ENCODE assay signal across 22 cellular contexts in genomic region chr5:55897206-55897894, GRCh38. TPM values are rescaled to one million over a fixed set of nuclear protein-coding genes. Genes with fewer than 3 reads are reported as not detected.
A peak's percentile ranks its signal among the peaks of the same experiment; 100 is the strongest.
DNase-seq lines count a peak whose midpoint lies in the region; ATAC-seq, FAIRE-seq and TF ChIP-seq lines count a peak whose summit lies in the region.
"Had no signal": no experiment of that assay in that cellular context is flagged by ENCODE, and none has a peak within 500 bp of the region (broad histone marks: within the 10 kb centered on the region; RNA-seq: fewer than 3 reads in every experiment).

No MANE protein-coding gene starts in this region.

- FAIRE-seq in GM12878 (lab: Jason Lieb, UNC): no peak

- in situ Hi-C loops in GM12878 (cut with MboI): no loop called here

- intact Hi-C loops in GM12878 (cut with micrococcal nuclease; ENCODE audit: unreplicated experiment): no loop called here

- ATAC-seq in activated naive CD8-positive, alpha-beta T cell treated with anti-CD3 and anti-CD28 coated beads, Interleukin-2, amount 10 ng/mL, durations not matched to agents 7 days and 5 days (ENCODE audit: low read depth): no peak
- peak; percentile 32 for ATAC-seq in GM12878
- no peak for ATAC-seq in GM21360 (IDR thresholded peaks at IDR 0.05; ENCODE audit: unreplicated experiment)
- no peak for ATAC-seq in GM19467 (IDR thresholded peaks at IDR 0.05; ENCODE audit: unreplicated experiment)
- ATAC-seq in HG03045 (IDR thresholded peaks at IDR 0.05; ENCODE audit: unreplicated experiment): no peak

- H3K4me1 Mint-ChIP-seq in activated naive CD8-positive, alpha-beta T cell treated with anti-CD3 and anti-CD28 coated beads, Interleukin-2, amount 10 ng/mL, durations not matched to agents 7 days and 5 days: peaks cover 13% of the 10 kb centered on the region
- H3K4me1 Mint-ChIP-seq in activated naive CD8-positive, alpha-beta T cell treated with anti-CD3 and anti-CD28 coated beads for 36 hours: peaks cover 12% of the 10 kb centered on the region
- H3K4me1 Mint-ChIP-seq in mesothelial cell of epicardium: peaks cover 12% of the 10 kb centered on the region
- H3K4me1 Mint-ChIP-seq: naive B cell had no signal

- H3K4me2 ChIP-seq in GM12878 (ENCODE audit: control insufficient read depth, insufficient read depth): peak overlapping the region; percentile 51; the same call in 1 of the 2 replicates

- POLR2A ChIA-PET in activated naive CD8-positive, alpha-beta T cell treated with anti-CD3 and anti-CD28 coated beads, Interleukin-2, amount 10 ng/mL, durations not matched to agents 7 days and 5 days (lab: Charles Lee): no interaction called here
- POLR2A ChIA-PET in GM12878 (lab: Charles Lee): no interaction called here

- peaks cover 10% of the 10 kb centered on the region for H3K4me1 ChIP-seq in GM12878 (ENCODE audit: control insufficient read depth, insufficient read depth, low read length)
- H3K4me1 ChIP-seq: adrenal gland, gastroesophageal sphincter, upper lobe of right lung had no signal

- TF ChIP-seq CTCF in GM12878 (IDR thresholded peaks at IDR 0.05 in 2 of 3, conservative IDR thresholded peaks at IDR 0.05 in 1 of 3; ENCODE audit: control insufficient read depth in 2 of 3, extremely low read depth in 1 of 3, insufficient read depth in 1 of 3, low read depth in 3 of 3, low read length in 3 of 3) (no peak), mesothelial cell of epicardium (IDR thresholded peaks at IDR 0.05; ENCODE audit: unreplicated experiment) (no peak)

- H4K20me1 ChIP-seq in GM12878 (ENCODE audit: control insufficient read depth, insufficient read depth): no peaks in the 10 kb centered on the region

- no peak for DNase-seq in activated naive CD8-positive, alpha-beta T cell treated with anti-CD3 and anti-CD28 coated beads, Interleukin-2, amount 10 ng/mL, durations not matched to agents 7 days and 5 days
- no peak for DNase-seq in activated naive CD8-positive, alpha-beta T cell treated with anti-CD3 and anti-CD28 coated beads for 36 hours
- DNase-seq in GM12878 (ENCODE audit: low read depth, low spot score): no peak
- DNase-seq in mesothelial cell of epicardium (ENCODE audit: low spot score in 2 of 2, unreplicated experiment in 2 of 2): no peak
- DNase-seq in HPDE6-E6E7 (ENCODE audit: extremely low spot score): no peak
- DNase-seq: 8988T; activated effector memory CD4-positive, alpha-beta T cell treated with Interleukin-2 at 50 U/mL for 16 hours; adrenal gland; kidney glomerular epithelial cell; naive B cell; NCI-H187 treated with DMSO at 0.1 percent for 48 hours; NCI-H748 treated with DMSO at 0.1 percent for 48 hours; upper lobe of right lung had no signal

- H3K79me2 ChIP-seq in GM12878 (ENCODE audit: control insufficient read depth, insufficient read depth, low read length): no peaks in the 10 kb centered on the region

- no peak overlapping the region for H3K27ac Mint-ChIP-seq in activated naive CD8-positive, alpha-beta T cell treated with anti-CD3 and anti-CD28 coated beads, Interleukin-2, amount 10 ng/mL, durations not matched to agents 7 days and 5 days
- no peak overlapping the region for H3K27ac Mint-ChIP-seq in activated naive CD8-positive, alpha-beta T cell treated with anti-CD3 and anti-CD28 coated beads for 36 hours
- peak overlapping the region; percentile 78 for H3K27ac Mint-ChIP-seq in mesothelial cell of epicardium
- H3K27ac Mint-ChIP-seq: naive B cell; stimulated activated naive CD8-positive, alpha-beta T cell treated with anti-CD3 and anti-CD28 coated beads, Interleukin-15, Interleukin-2, amounts not matched to agents 100 ng/mL and 50 ng/mL, for 24 hours had no signal

- 41% methylated on average over 8 of the region's 8 CpGs for WGBS in GM12878 (ENCODE audit: insufficient coverage, insufficient replicate concordance, low lambda C conversion rate, missing lambda C conversion rate)

- no TSS peak for BruUV-seq in GM12878 (replicated peaks; lab: Mats Ljungman, UMichigan)

- H3K9me3 ChIP-seq in GM12878 (replicated peaks; ENCODE audit: control insufficient read depth, insufficient read depth, low read length): no peaks in the 10 kb centered on the region; the same call in 2 of the 3 replicates
- H3K9me3 ChIP-seq: adrenal gland, gastroesophageal sphincter, upper lobe of right lung had no signal

- RAD21 ChIA-PET in GM12878 (lab: Charles Lee; ENCODE audit: unreplicated experiment): no interaction called here

- H3K27me3 Mint-ChIP-seq in activated naive CD8-positive, alpha-beta T cell treated with anti-CD3 and anti-CD28 coated beads, Interleukin-2, amount 10 ng/mL, durations not matched to agents 7 days and 5 days: peaks cover 29% of the 10 kb centered on the region
- H3K27me3 Mint-ChIP-seq in activated naive CD8-positive, alpha-beta T cell treated with anti-CD3 and anti-CD28 coated beads for 36 hours: peaks cover 19% of the 10 kb centered on the region
- H3K27me3 Mint-ChIP-seq in mesothelial cell of epicardium (ENCODE audit: low read depth): no peaks in the 10 kb centered on the region

- CTCF ChIA-PET in GM12878 (lab: Yijun Ruan, JAX): no interaction called here

- TF ChIP-seq POLR2A in GM12878 (IDR thresholded peaks at IDR 0.05; ENCODE audit: low read depth, low read length): no peak

- no peak overlapping the region for H3K9ac ChIP-seq in GM12878 (ENCODE audit: control insufficient read depth, insufficient read depth, low read length)

- H3K4me3 Mint-ChIP-seq in activated naive CD8-positive, alpha-beta T cell treated with anti-CD3 and anti-CD28 coated beads, Interleukin-2, amount 10 ng/mL, durations not matched to agents 7 days and 5 days: peak overlapping the region; percentile 2
- no peak overlapping the region for H3K4me3 Mint-ChIP-seq in activated naive CD8-positive, alpha-beta T cell treated with anti-CD3 and anti-CD28 coated beads for 36 hours
- no peak overlapping the region for H3K4me3 Mint-ChIP-seq in mesothelial cell of epicardium
- H3K4me3 Mint-ChIP-seq: stimulated activated naive CD8-positive, alpha-beta T cell treated with anti-CD3 and anti-CD28 coated beads, Interleukin-15, Interleukin-2, amounts not matched to agents 100 ng/mL and 50 ng/mL, for 24 hours had no signal

- H2AFZ ChIP-seq in GM12878 (ENCODE audit: control insufficient read depth, low read depth, low read length): no peak overlapping the region

- no peaks in the 10 kb centered on the region for H3K36me3 ChIP-seq in GM12878 (ENCODE audit: control insufficient read depth in 2 of 2, insufficient read depth in 2 of 2, low read length in 1 of 2)
- H3K36me3 ChIP-seq: adrenal gland, gastroesophageal sphincter, upper lobe of right lung had no signal

- no peaks in the 10 kb centered on the region for H3K36me3 Mint-ChIP-seq in activated naive CD8-positive, alpha-beta T cell treated with anti-CD3 and anti-CD28 coated beads, Interleukin-2, amount 10 ng/mL, durations not matched to agents 7 days and 5 days
- no peaks in the 10 kb centered on the region for H3K36me3 Mint-ChIP-seq in activated naive CD8-positive, alpha-beta T cell treated with anti-CD3 and anti-CD28 coated beads for 36 hours
- no peaks in the 10 kb centered on the region for H3K36me3 Mint-ChIP-seq in mesothelial cell of epicardium
- H3K36me3 Mint-ChIP-seq: naive B cell had no signal

- TF ChIP-seq RAD21 in GM12878 (IDR thresholded peaks at IDR 0.05; ENCODE audit: insufficient read depth, low read depth, low read length): no peak

- no peak overlapping the region for H3K27ac ChIP-seq in GM12878 (ENCODE audit: control insufficient read depth, insufficient read depth)
- H3K27ac ChIP-seq: adrenal gland, epithelial cell of prostate, gastroesophageal sphincter, upper lobe of right lung had no signal

- H3K4me3 ChIP-seq in GM12878: no peak overlapping the region
- H3K4me3 ChIP-seq: adrenal gland, gastroesophageal sphincter, upper lobe of right lung had no signal

- TF ChIP-seq EP300 in GM12878 (IDR thresholded peaks at IDR 0.05; ENCODE audit: borderline replicate concordance in 1 of 2, control insufficient read depth in 1 of 2, low read depth in 2 of 2, low read length in 2 of 2): no peak

- SMC1A ChIA-PET in GM12878 (lab: Charles Lee; ENCODE audit: uncharacterized antibody, unreplicated experiment): interaction anchor here (3.3 to 4.2 kb wide), 2 partner anchors 8 to 15 kb away, joined by 14 to 41 read pairs; no protein-coding TSS in a partner anchor

- H3K27me3 ChIP-seq in GM12878 (replicated peaks in 1 of 2; ENCODE audit: control insufficient read depth in 2 of 2, insufficient read depth in 2 of 2, low read length in 1 of 2): no peaks in the 10 kb centered on the region
- H3K27me3 ChIP-seq: adrenal gland, upper lobe of right lung had no signal

- peaks cover 1% of the 10 kb centered on the region for H3K9me3 Mint-ChIP-seq in activated naive CD8-positive, alpha-beta T cell treated with anti-CD3 and anti-CD28 coated beads, Interleukin-2, amount 10 ng/mL, durations not matched to agents 7 days and 5 days
- H3K9me3 Mint-ChIP-seq in activated naive CD8-positive, alpha-beta T cell treated with anti-CD3 and anti-CD28 coated beads for 36 hours: no peaks in the 10 kb centered on the region
- no peaks in the 10 kb centered on the region for H3K9me3 Mint-ChIP-seq in mesothelial cell of epicardium
- H3K9me3 Mint-ChIP-seq: stimulated activated naive CD8-positive, alpha-beta T cell treated with anti-CD3 and anti-CD28 coated beads, Interleukin-15, Interleukin-2, amounts not matched to agents 100 ng/mL and 50 ng/mL, for 24 hours had no signal

TF ChIP-seq in GM12878, 131 proteins besides CTCF, POLR2A, EP300 and RAD21 (continues in another document):
- no peak for TF ChIP-seq SUZ12 (IDR thresholded peaks at IDR 0.05; ENCODE audit: unreplicated experiment)
- TF ChIP-seq IKZF2 (IDR thresholded peaks at IDR 0.05): peak; percentile 30 to 44; a peak in 1 of 4 replicates

RNA-seq across cellular contexts. Expression of gene IL31RA, which starts 46.2 kb away (rescaled TPM):
- total RNA-seq in activated naive CD8-positive, alpha-beta T cell treated with anti-CD3 and anti-CD28 coated beads, Interleukin-2, amount 10 ng/mL, durations not matched to agents 7 days and 5 days: not detected
- not detected for total RNA-seq in activated naive CD8-positive, alpha-beta T cell treated with anti-CD3 and anti-CD28 coated beads for 36 hours
- total RNA-seq in GM12878 (2013; cell fraction: nucleolus; rRNA removed): not detected in 2 replicates
- 0.11 and 0.28 TPM in 2 replicates for total RNA-seq in GM12878 (2014; rRNA removed)
- total RNA-seq in GM12878 (2014; rRNA removed; fragmentation: Illumina TruSeq; extraction: Trizol): 0.13 and 0.14 TPM in 2 replicates
- total RNA-seq in GM12878 (2021): 0.21 and 0.31 TPM in 2 replicates
- polyA plus RNA-seq in GM12878 (2011; ENCODE audit: low read depth): 0.12 TPM
- polyA plus RNA-seq in GM12878 (2011; rRNA removed): 0.10 TPM in 2 replicates
- 0.04 TPM in 1 of 2 replicates, not detected in the other for polyA plus RNA-seq in GM12878 (2011; cell fraction: cytosol; rRNA removed)
- 0.09 and 0.10 TPM in 2 replicates for polyA plus RNA-seq in GM12878 (2011; cell fraction: nucleus; rRNA removed)
- not detected in 2 replicates for polyA plus RNA-seq in GM12878 (2012)
- 0.15 and 0.30 TPM in 2 replicates for polyA plus RNA-seq in GM12878 (2014; fragmentation: Illumina TruSeq; extraction: Trizol)
- under 1 TPM; 0.03 to 0.07 TPM for polyA plus RNA-seq in GM12878 (2014; fragmentation: Nextera tagmentation; extraction: Ambion mirVana)
- polyA plus RNA-seq in GM12878 (2014; rRNA removed): 0.09 and 0.10 TPM in 2 replicates
- polyA plus RNA-seq in GM12878 (2016; fragmentation: Nextera tagmentation; extraction: Ambion mirVana): not detected
- polyA minus RNA-seq in GM12878 (2011; rRNA and poly(A)+ RNA removed): 0.10 and 0.51 TPM in 2 replicates
- not detected in 2 replicates for polyA minus RNA-seq in GM12878 (2011; cell fraction: cytosol; rRNA and poly(A)+ RNA removed)
- not detected in 2 replicates for polyA minus RNA-seq in GM12878 (2011; cell fraction: nucleus; rRNA and poly(A)+ RNA removed)
- not detected in 3 replicates for total RNA-seq in mesothelial cell of epicardium
- total RNA-seq: adrenal gland, HT-29, lung microvascular endothelial cell had no signal
- polyA plus RNA-seq: BJ had no signal
